ENCODE assay signal across 20 cellular contexts in the genomic region with DNA sequence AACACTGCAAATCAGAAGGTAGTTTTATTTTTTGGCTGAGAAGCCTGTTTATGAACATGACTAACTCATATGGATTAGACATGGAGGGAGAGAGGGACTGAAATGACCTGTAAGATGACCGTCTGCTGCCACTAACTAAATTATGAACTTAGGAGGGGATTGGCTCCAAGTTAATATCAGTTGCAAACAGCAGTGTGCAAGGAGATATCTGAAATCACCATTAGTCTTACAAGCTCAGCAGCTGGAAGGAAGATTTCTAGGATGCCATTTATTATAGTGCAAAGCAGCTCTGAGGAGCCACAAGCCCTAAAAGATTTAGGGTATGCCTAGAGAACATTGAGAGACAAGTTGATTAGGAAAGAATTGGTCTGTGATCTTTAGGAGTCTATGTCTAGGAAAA.
"Had no signal": no experiment of that assay in that cellular context is flagged by ENCODE, and none has a peak within 500 bp of the region (broad histone marks: within the 10 kb centered on the region; RNA-seq: fewer than 3 reads in every experiment).

No MANE protein-coding gene starts in this region.

- H3K9me3 ChIP-seq: colonic mucosa, gastroesophageal sphincter, heart left ventricle, left lung, lower lobe of right lung, mucosa of descending colon had no signal

- H3K4me3 ChIP-seq: colonic mucosa, esophagus muscularis mucosa, gastroesophageal sphincter, heart left ventricle, left lung, lower lobe of right lung, mucosa of descending colon had no signal

- H3K4me1 ChIP-seq: colonic mucosa, esophagus muscularis mucosa, foreskin keratinocyte, gastroesophageal sphincter, heart left ventricle, left lung, lower lobe of right lung had no signal

- H3K36me3 ChIP-seq: colonic mucosa, esophagus muscularis mucosa, gastroesophageal sphincter, heart left ventricle, left lung, lower lobe of right lung had no signal

- H3K27ac ChIP-seq: colonic mucosa, epithelial cell of prostate, esophagus muscularis mucosa, foreskin keratinocyte, gastroesophageal sphincter, heart left ventricle, left lung, lower lobe of right lung had no signal

- ATAC-seq: effector memory CD8-positive, alpha-beta T cell; foreskin keratinocyte; gastroesophageal sphincter; heart left ventricle; left cardiac atrium; left lung; left ventricle myocardium superior; lower lobe of right lung; mucosa of descending colon had no signal

- H3K9me3 Mint-ChIP-seq: dendritic cell treated with granulocyte-macrophage colony-stimulating factor and Interleukin-4, amounts not matched to agents 40 ng/mL and 50 ng/mL, for 4 days; effector memory CD8-positive, alpha-beta T cell had no signal

- H3K4me3 Mint-ChIP-seq: dendritic cell treated with granulocyte-macrophage colony-stimulating factor and Interleukin-4, amounts not matched to agents 40 ng/mL and 50 ng/mL, for 4 days; effector memory CD8-positive, alpha-beta T cell; endodermal cell; mesothelial cell of epicardium; naive B cell had no signal

- H3K27ac Mint-ChIP-seq: dendritic cell treated with granulocyte-macrophage colony-stimulating factor and Interleukin-4, amounts not matched to agents 40 ng/mL and 50 ng/mL, for 4 days; effector memory CD8-positive, alpha-beta T cell; endodermal cell; mesothelial cell of epicardium had no signal

- H3K27me3 ChIP-seq: colonic mucosa, esophagus muscularis mucosa, foreskin keratinocyte, gastroesophageal sphincter, left lung had no signal

- DNase-seq: colonic mucosa; cortex of kidney; effector CD8-positive, alpha-beta T cell; effector memory CD8-positive, alpha-beta T cell; endodermal cell; foreskin keratinocyte; heart left ventricle; hippocampal formation; left cardiac atrium; left lung; left ventricle myocardium superior; lower lobe of right lung; mesenchymal stem cell; mucosa of descending colon; naive B cell had no signal
